In genomic region chr11:36041988-36042606, GRCh38 we compare ENCODE assay signal across 8 cellular contexts.
DNase-seq lines count a peak whose midpoint lies in the region; ATAC-seq and TF ChIP-seq lines count a peak whose summit lies in the region.

No MANE protein-coding gene starts in this region.

- no peaks in the 10 kb centered on the region for H3K9me3 ChIP-seq in OCI-LY3 (ENCODE audit: insufficient read depth, low read length)
- no peaks in the 10 kb centered on the region for H3K9me3 ChIP-seq in testis

- WGBS in testis, 2 donors = 72 to 74% methylated on average over 5 of the region's 5 CpGs

- 0 out of 2 replicates have a peak, but pooled peaks cover 17% of the 10 kb centered on the region for H3K27me3 ChIP-seq in OCI-LY3 (ENCODE audit: low read depth, low read length)
- H3K27me3 ChIP-seq in testis = no peaks in the 10 kb centered on the region

- ATAC-seq in GM21737 (IDR thresholded peaks at IDR 0.05; ENCODE audit: unreplicated experiment) = no peak
- ATAC-seq in GM21390 (IDR thresholded peaks at IDR 0.05; ENCODE audit: unreplicated experiment) = no peak
- ATAC-seq in GM21515 (IDR thresholded peaks at IDR 0.05; ENCODE audit: unreplicated experiment) = no peak

- DNase-seq in NCI-H2171 treated with DMSO at 0.1 percent for 48 hours (lab: John Stamatoyannopoulos, UW) (peak; percentile 27), NCI-H2171 (lab: John Stamatoyannopoulos, UW) (no peak), erythroblast (lab: John Stamatoyannopoulos, UW) (peak; percentile 28 to 61), testis (no peak)

- H3K4me1 ChIP-seq in OCI-LY3 (ENCODE audit: low read length) = no peaks in the 10 kb centered on the region
- H3K4me1 ChIP-seq in testis = peaks cover 8% of the 10 kb centered on the region

- H3K36me3 ChIP-seq in OCI-LY3 (replicated peaks; ENCODE audit: low read depth, low read length) = no peaks in the 10 kb centered on the region
- H3K36me3 ChIP-seq in testis (ENCODE audit: low read depth, missing control alignments) = no peaks in the 10 kb centered on the region

- H3K27ac ChIP-seq in OCI-LY3 (ENCODE audit: low read length) (no peak overlapping the region), testis (no peak overlapping the region)

- H2AFZ ChIP-seq in OCI-LY3 (ENCODE audit: low read depth, low read length) = 0 out of 2 replicates have a peak overlapping the region, but pooled peaks have one; percentile 18

- no peak overlapping the region for H3K9ac ChIP-seq in OCI-LY3 (ENCODE audit: low read length)

- TF ChIP-seq CTCF in OCI-LY3 (IDR thresholded peaks at IDR 0.05; ENCODE audit: low read depth, low read length) = peak; percentile 56
- TF ChIP-seq CTCF in testis (IDR thresholded peaks at IDR 0.05) = peak in 2 of 3 experiments; percentile 15 to 37

- H3K79me2 ChIP-seq in OCI-LY3 (ENCODE audit: low read length) = no peaks in the 10 kb centered on the region

- H3K4me3 ChIP-seq in OCI-LY3 (ENCODE audit: low read length) (no peak overlapping the region), testis (no peak overlapping the region)

- H3K4me2 ChIP-seq in OCI-LY3 (ENCODE audit: low read length) = no peak overlapping the region

- intact Hi-C loops in testis (cut with DNase I; ENCODE audit: low total_unique reads) = no loop called here

- no peak for TF ChIP-seq POLR2A in erythroblast (IDR thresholded peaks at IDR 0.05; ENCODE audit: low read length)
- no peak for TF ChIP-seq POLR2A in testis (IDR thresholded peaks at IDR 0.05)

- no peaks in the 10 kb centered on the region for H4K20me1 ChIP-seq in OCI-LY3 (ENCODE audit: insufficient read depth, low read length)

Comparison
In these comparisons a context has a peak if more than half of its experiments do, and no peak if none do; other contexts are left out.
1. DNase-seq: peak in NCI-H2171 treated with DMSO at 0.1 percent for 48 hours (single experiment) and erythroblast (2 of 2); none in NCI-H2171 (single experiment) and testis (single experiment).